ENCODE assay signal across 11 cellular contexts in genomic region chr3:143433787-143434378, GRCh38.
DNase-seq lines count a peak whose midpoint lies in the region; ATAC-seq, FAIRE-seq and TF ChIP-seq lines count a peak whose summit lies in the region.
"Had no signal": no experiment of that assay in that cellular context is flagged by ENCODE, and none has a peak within 500 bp of the region (broad histone marks: within the 10 kb centered on the region; RNA-seq: fewer than 3 reads in every experiment).

No MANE protein-coding gene starts in this region.

- intact Hi-C loops in K562 (cut with micrococcal nuclease) = loop anchor here (1.0 kb wide), 1 partner anchor 210 kb away; no protein-coding TSS in a partner anchor

- no peak overlapping the region for H3K27ac Mint-ChIP-seq in progenitor cell of endocrine pancreas

- H3K4me3 ChIP-seq in K562 = no peak overlapping the region
- H3K4me3 ChIP-seq: BLaER1 treated with 17β-estradiol and CSF1 and Interleukin-3, amounts not matched to agents 10 nM and 100 nM; MG63 had no signal

- no TSS peak for BruUV-seq in K562 (replicated peaks; lab: Mats Ljungman, UMichigan)

- no peak for TF ChIP-seq POLR2A in K562 (conservative IDR thresholded peaks at IDR 0.05)

- no peaks in the 10 kb centered on the region for H3K36me3 Mint-ChIP-seq in progenitor cell of endocrine pancreas (ENCODE audit: insufficient read depth)

- ATAC-seq in HG02885 (IDR thresholded peaks at IDR 0.05; ENCODE audit: poor library complexity, unreplicated experiment) (peak; percentile 48), K562 (peak; percentile 75)

- no peaks in the 10 kb centered on the region for H3K27me3 ChIP-seq in K562 (ENCODE audit: control insufficient read depth in 2 of 2, insufficient read depth in 2 of 2, low read length in 2 of 2)
- H3K27me3 ChIP-seq: BLaER1 treated with 17β-estradiol and CSF1 and Interleukin-3, amounts not matched to agents 10 nM and 100 nM; MG63 had no signal

- H3K27me3 Mint-ChIP-seq in progenitor cell of endocrine pancreas = no peaks in the 10 kb centered on the region

- H3K9ac ChIP-seq in K562 (ENCODE audit: insufficient read depth in 1 of 2, low read depth in 2 of 2, low read length in 2 of 2) = no peak overlapping the region
- H3K9ac ChIP-seq: BLaER1 treated with 17β-estradiol and CSF1 and Interleukin-3, amounts not matched to agents 10 nM and 100 nM had no signal

- H2AFZ ChIP-seq in K562 (ENCODE audit: low read depth, low read length) = no peak overlapping the region

- no peaks in the 10 kb centered on the region for H3K79me2 ChIP-seq in K562 (ENCODE audit: control insufficient read depth, insufficient read depth, low read length)

- H3K4me1 Mint-ChIP-seq in progenitor cell of endocrine pancreas (ENCODE audit: low read depth) = peaks cover 9% of the 10 kb centered on the region

- H3K9me1 ChIP-seq in K562 (ENCODE audit: control insufficient read depth, insufficient read depth, low read length) = no peaks in the 10 kb centered on the region

- H3K4me3 Mint-ChIP-seq in progenitor cell of endocrine pancreas (ENCODE audit: low read depth) = no peak overlapping the region

- no peak for TF ChIP-seq EP300 in K562 (IDR thresholded peaks at IDR 0.05; ENCODE audit: low read length)

- no peaks in the 10 kb centered on the region for H4K20me1 ChIP-seq in K562 (replicated peaks; ENCODE audit: control insufficient read depth, insufficient read depth, low read length)
- H4K20me1 ChIP-seq: BLaER1 treated with 17β-estradiol and CSF1 and Interleukin-3, amounts not matched to agents 10 nM and 100 nM had no signal

- CTCF ChIA-PET in K562 (lab: Yijun Ruan, JAX; ENCODE audit: low intra/inter-chr PET ratio) = interaction anchor here (0.9 kb wide), 1 partner anchor 210 kb away, joined by 4 read pairs; no protein-coding TSS in a partner anchor

- 19% methylated on average over 4 of the region's 4 CpGs for WGBS in K562 (ENCODE audit: insufficient coverage, low coverage, missing lambda C conversion rate)

- H3K4me2 ChIP-seq in K562 (ENCODE audit: insufficient read depth, low read length) = no peak overlapping the region
- H3K4me2 ChIP-seq: BLaER1 treated with 17β-estradiol and CSF1 and Interleukin-3, amounts not matched to agents 10 nM and 100 nM had no signal

- DNase-seq in NCI-H82 (lab: John Stamatoyannopoulos, UW) (peak; percentile 40), NCI-H82 treated with DMSO at 0.1 percent for 48 hours (lab: John Stamatoyannopoulos, UW; ENCODE audit: unreplicated experiment) (no peak), K562 (ENCODE audit: extremely low read depth in 1 of 4, low spot score in 3 of 4) (peak; percentile 19 to 58 (median 24)), progenitor cell of endocrine pancreas (ENCODE audit: low spot score, unreplicated experiment) (no peak), KBM-7 (no peak), NCI-H226 (no peak)
- no peak for DNase-seq in effector CD8-positive, alpha-beta T cell (lab: John Stamatoyannopoulos, UW)
- DNase-seq: activated CD4-positive, CD25-positive, alpha-beta regulatory T cell; MG63 had no signal

- H3K36me3 ChIP-seq in K562 (ENCODE audit: control insufficient read depth, insufficient read depth, low read length) = no peaks in the 10 kb centered on the region
- H3K36me3 ChIP-seq: MG63 had no signal

- H3K27ac ChIP-seq in K562 (ENCODE audit: extremely low read depth, low read depth, low read length) = no peak overlapping the region
- H3K27ac ChIP-seq: BLaER1 treated with 17β-estradiol and CSF1 and Interleukin-3, amounts not matched to agents 10 nM and 100 nM had no signal

- H3K4me1 ChIP-seq in K562 (replicated peaks in 1 of 2; ENCODE audit: control insufficient read depth in 2 of 2, insufficient read depth in 2 of 2, low read length in 2 of 2) = peaks cover 0 to 5% of the 10 kb centered on the region in 2 experiments; a peak in 1 of 5 replicates

- peak; percentile 20 to 70; a peak in 3 of 4 replicates for TF ChIP-seq RAD21 in K562 (CRISPR knock-in tag; conservative IDR thresholded peaks at IDR 0.05 in 1 of 2, IDR thresholded peaks at IDR 0.05 in 1 of 2)

- H3K9me3 ChIP-seq in K562 (replicated peaks; ENCODE audit: control insufficient read depth, insufficient read depth, low read depth, low read length) = no peaks in the 10 kb centered on the region
- H3K9me3 ChIP-seq: MG63 had no signal

- POLR2A ChIA-PET in K562 (lab: Yijun Ruan, JAX) = interaction anchor here (1.0 kb wide), 1 partner anchor 14 kb away, joined by 5 read pairs; no protein-coding TSS in a partner anchor

- peak; percentile 61 to 76 (median 69) for TF ChIP-seq CTCF in K562 (IDR thresholded peaks at IDR 0.05 in 2 of 3, conservative IDR thresholded peaks at IDR 0.05 in 1 of 3; ENCODE audit: insufficient read depth in 2 of 3, low read depth in 1 of 3, low read length in 3 of 3)
- TF ChIP-seq CTCF in progenitor cell of endocrine pancreas (IDR thresholded peaks at IDR 0.05; ENCODE audit: unreplicated experiment) = peak; percentile 38

- in situ Hi-C loops in K562 (cut with MboI) = no loop called here
- in situ Hi-C loops in KBM-7 (cut with MboI; ENCODE audit: low pct_unique_long_range_greater_than_20kb, low sequenced_read_pairs) = no loop called here

- H3K9me3 Mint-ChIP-seq in progenitor cell of endocrine pancreas (ENCODE audit: low read depth) = no peaks in the 10 kb centered on the region

- peak; percentile 62 for FAIRE-seq in K562 (lab: Jason Lieb, UNC)

TF ChIP-seq in K562, 482 proteins besides CTCF, POLR2A, EP300 and RAD21:
- TF ChIP-seq CREM (IDR thresholded peaks at IDR 0.05; ENCODE audit: low read depth) (no peak), FIP1L1 (IDR thresholded peaks at IDR 0.05; ENCODE audit: low read depth, low read length, poor library complexity, severe bottlenecking) (no peak), ZNF280B (CRISPR knock-in tag; IDR thresholded peaks at IDR 0.05) (no peak), RBM25 (IDR thresholded peaks at IDR 0.05; ENCODE audit: low read depth, low read length, severe bottlenecking) (peak; percentile 89), CAMTA2 (CRISPR knock-in tag; conservative IDR thresholded peaks at IDR 0.05) (no peak), MITF (IDR thresholded peaks at IDR 0.05) (no peak), ZFX (CRISPR knock-in tag; IDR thresholded peaks at IDR 0.05) (no peak), CC2D1A (IDR thresholded peaks at IDR 0.05) (0 out of 2 replicates have a peak, but pooled peaks have one; percentile 25), RCOR1 (IDR thresholded peaks at IDR 0.05; ENCODE audit: borderline replicate concordance in 1 of 2, low read depth in 2 of 2, low read length in 2 of 2) (peak in 1 of 2 experiments; percentile 38; a peak in 1 of 4 replicates), KDM1A (IDR thresholded peaks at IDR 0.05) (peak; percentile 38 to 71; a peak in 2 of 4 replicates), XRCC4 (IDR thresholded peaks at IDR 0.05; ENCODE audit: extremely low read depth, insufficient read depth, insufficient read length) (no peak), CTCFL (IDR thresholded peaks at IDR 0.05; ENCODE audit: borderline replicate concordance, insufficient read depth, low read depth, low read length, poor library complexity, severe bottlenecking) (peak; percentile 12), HDAC2 (IDR thresholded peaks at IDR 0.05) (0 out of 2 replicates have a peak, but pooled peaks have one; percentile 19), BCOR (IDR thresholded peaks at IDR 0.05) (peak; percentile 55; the same call in 1 of the 2 replicates), BDP1 (IDR thresholded peaks at IDR 0.05; ENCODE audit: insufficient read depth, insufficient read length) (no peak)

Comparison
In these comparisons a context has a peak if more than half of its experiments do, and no peak if none do; other contexts are left out.
1. DNase-seq: peak in NCI-H82 (single experiment) and K562 (4 of 4); none in NCI-H82 treated with DMSO at 0.1 percent for 48 hours (single experiment), progenitor cell of endocrine pancreas (single experiment), effector CD8-positive, alpha-beta T cell (single experiment), KBM-7 (single experiment) and NCI-H226 (single experiment).